1 cellular context compared by ENCODE assay signal in genomic region chr1:162856260-162856659, GRCh38.
TF ChIP-seq lines count a peak whose summit lies in the region.

No MANE protein-coding gene starts in this region.

TF ChIP-seq in HepG2, 621 proteins besides CTCF, POLR2A, EP300 and RAD21 (continued from another document):
- no peak for TF ChIP-seq BCL3 (CRISPR knock-in tag; IDR thresholded peaks at IDR 0.05)
- no peak for TF ChIP-seq MLXIP (CRISPR knock-in tag; IDR thresholded peaks at IDR 0.05; ENCODE audit: borderline replicate concordance)
- TF ChIP-seq FOXK2 (IDR thresholded peaks at IDR 0.05): no peak
- TF ChIP-seq ZNF333 (CRISPR knock-in tag; IDR thresholded peaks at IDR 0.05; ENCODE audit: borderline replicate concordance): no peak
- TF ChIP-seq CBX1 (IDR thresholded peaks at IDR 0.05; ENCODE audit: low read depth): no peak
- TF ChIP-seq PREB (CRISPR knock-in tag; IDR thresholded peaks at IDR 0.05): no peak
- TF ChIP-seq TAF1 (CRISPR knock-in tag; IDR thresholded peaks at IDR 0.05): no peak
- TF ChIP-seq SRY (CRISPR knock-in tag; IDR thresholded peaks at IDR 0.05): no peak
- no peak for TF ChIP-seq GTF3A (CRISPR knock-in tag; conservative IDR thresholded peaks at IDR 0.05)
- no peak for TF ChIP-seq CHD2 (IDR thresholded peaks at IDR 0.05; ENCODE audit: low read depth, low read length)
- no peak for TF ChIP-seq TFDP1 (CRISPR knock-in tag; IDR thresholded peaks at IDR 0.05; ENCODE audit: borderline replicate concordance)
- no peak for TF ChIP-seq SIX4 (CRISPR knock-in tag; IDR thresholded peaks at IDR 0.05)
- TF ChIP-seq CSRNP2 (CRISPR knock-in tag; conservative IDR thresholded peaks at IDR 0.05; ENCODE audit: low read depth): no peak
- TF ChIP-seq ATAD3A (CRISPR knock-in tag; IDR thresholded peaks at IDR 0.05): no peak
- no peak for TF ChIP-seq SIX1 (CRISPR knock-in tag; IDR thresholded peaks at IDR 0.05; ENCODE audit: borderline replicate concordance)
- TF ChIP-seq ZSCAN20 (CRISPR knock-in tag; IDR thresholded peaks at IDR 0.05; ENCODE audit: borderline replicate concordance): no peak
- no peak for TF ChIP-seq ZNF660 (CRISPR knock-in tag; IDR thresholded peaks at IDR 0.05; ENCODE audit: borderline replicate concordance, low read depth)
- TF ChIP-seq ZZZ3 (CRISPR knock-in tag; IDR thresholded peaks at IDR 0.05; ENCODE audit: borderline replicate concordance): no peak
